Comparison of ENCODE assay signal across 8 cellular contexts in the genomic region with DNA sequence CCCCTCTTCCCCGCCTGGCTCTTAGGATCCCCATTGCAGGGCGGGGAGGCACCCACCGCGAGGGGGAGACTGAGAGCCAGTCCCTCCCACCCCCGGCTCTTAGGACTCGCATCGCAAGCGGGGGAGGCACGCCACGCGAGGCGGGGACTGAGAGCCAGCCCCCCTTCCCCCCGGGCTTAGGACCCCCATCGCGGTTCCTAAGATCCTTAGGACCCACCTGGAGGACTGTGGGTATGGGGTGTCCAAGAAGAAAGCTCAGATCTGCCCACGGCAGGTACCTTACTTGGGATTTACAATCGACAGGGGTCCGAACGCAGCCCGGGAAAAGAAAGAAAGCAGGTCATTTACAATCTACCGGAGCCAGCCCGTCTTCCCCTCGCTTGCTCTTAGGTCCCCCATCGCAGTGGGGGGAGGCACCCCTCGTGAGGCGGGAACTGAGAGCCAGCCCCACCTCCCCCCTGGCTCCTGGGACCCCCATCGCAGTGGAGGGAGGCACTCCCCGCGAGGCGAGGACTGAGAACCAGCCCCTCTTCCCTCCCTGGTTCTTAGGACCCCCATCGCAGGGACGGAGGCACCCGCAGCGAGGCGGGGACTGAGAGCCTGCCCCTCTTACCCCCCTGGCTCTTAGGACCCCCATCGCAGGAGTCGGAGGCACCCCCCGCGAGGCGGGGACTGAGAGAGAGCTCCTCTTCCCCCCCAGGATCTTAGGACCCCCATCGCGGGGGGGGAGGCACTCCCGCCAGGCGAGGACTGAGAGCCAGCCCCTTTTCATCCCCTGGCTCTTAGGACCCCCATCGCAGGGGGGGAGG. TPM values are rescaled to one million over a fixed set of nuclear protein-coding genes. Genes with fewer than 3 reads are reported as not detected.
DNase-seq lines count a peak whose midpoint lies in the region; ATAC-seq, FAIRE-seq and TF ChIP-seq lines count a peak whose summit lies in the region.

No MANE protein-coding gene starts in this region.

- peak; percentile 11 for DNase-seq in A172 (ENCODE audit: low spot score)
- DNase-seq in GM12892 (ENCODE audit: insufficient read length): peak; percentile 64
- peak; percentile 68 for DNase-seq in RWPE1 (ENCODE audit: low spot score)
- peak in 1 of 2 donors; percentile 49 for DNase-seq in activated naive CD4-positive, alpha-beta T cell treated with anti-CD3 and anti-CD28 coated beads, Interleukin-2, amount 50 U/mL, for 72 hours (ENCODE audit: low spot score in 2 of 2)
- peak; percentile 41 for DNase-seq in hepatic stellate cell (ENCODE audit: low spot score)

- no peaks in the 10 kb centered on the region for H3K36me3 Mint-ChIP-seq in activated naive CD4-positive, alpha-beta T cell treated with anti-CD3 and anti-CD28 coated beads, Interleukin-2, amount 50 U/mL, for 72 hours

- H3K36me3 ChIP-seq in skeletal muscle satellite cell (ENCODE audit: insufficient read depth, low read length): no peaks in the 10 kb centered on the region

- H3K27me3 ChIP-seq in skeletal muscle satellite cell (ENCODE audit: control insufficient read depth, insufficient read depth, low read length): peaks cover 23% of the 10 kb centered on the region

- H3K27ac Mint-ChIP-seq in activated naive CD4-positive, alpha-beta T cell treated with anti-CD3 and anti-CD28 coated beads, Interleukin-2, amount 50 U/mL, for 72 hours: no peak overlapping the region

- FAIRE-seq in GM12892 (lab: Jason Lieb, UNC): no peak

- ATAC-seq in HG03439 (IDR thresholded peaks at IDR 0.05; ENCODE audit: unreplicated experiment): peak; percentile 59
- peak; percentile 67 to 84 for ATAC-seq in activated naive CD4-positive, alpha-beta T cell treated with anti-CD3 and anti-CD28 coated beads, Interleukin-2, amount 50 U/mL, for 72 hours
- no peak for ATAC-seq in HG03460 (IDR thresholded peaks at IDR 0.05; ENCODE audit: unreplicated experiment)

- H3K9me3 ChIP-seq in skeletal muscle satellite cell (replicated peaks; ENCODE audit: low read length): no peaks in the 10 kb centered on the region

- no peaks in the 10 kb centered on the region for H3K9me3 Mint-ChIP-seq in activated naive CD4-positive, alpha-beta T cell treated with anti-CD3 and anti-CD28 coated beads, Interleukin-2, amount 50 U/mL, for 72 hours

- POLR2A ChIA-PET in RWPE1 (lab: Yijun Ruan, JAX; ENCODE audit: low non-redundant PET): no interaction called here

- H3K9ac ChIP-seq in skeletal muscle satellite cell (ENCODE audit: low read depth, low read length): peak overlapping the region; percentile 50

- peaks cover 21% of the 10 kb centered on the region for H3K4me1 ChIP-seq in skeletal muscle satellite cell (ENCODE audit: control insufficient read depth, insufficient read depth, low read length)

- peak overlapping the region; percentile 84 for H3K4me2 ChIP-seq in skeletal muscle satellite cell (ENCODE audit: low read length)

- CTCF ChIA-PET in RWPE1 (lab: Yijun Ruan, JAX): interaction anchor here (0.6 to 1.1 kb wide), 6 partner anchors 23 to 505 kb away, joined by 3 to 7 read pairs (median 5); no protein-coding TSS in a partner anchor

- H3K27ac ChIP-seq in RWPE1: no peak overlapping the region

- TF ChIP-seq POLR2A in GM12892 (IDR thresholded peaks at IDR 0.05; ENCODE audit: low read depth, low read length): no peak

- peak; percentile 84 for TF ChIP-seq CTCF in RWPE1 (conservative IDR thresholded peaks at IDR 0.05; ENCODE audit: low read depth)

- H3K4me3 ChIP-seq in skeletal muscle satellite cell (ENCODE audit: low read length): peak overlapping the region; percentile 71

RNA-seq across cellular contexts. Expression of gene DDX11, which starts 43.7 kb away (rescaled TPM):
- 20.9 and 22.3 TPM in 2 replicates for total RNA-seq in A172 (2014; rRNA removed; shearing (Covaris generic))
- polyA plus RNA-seq in GM12892 (2012; ENCODE audit: missing spikeins): 42.2 TPM
- 100 to 1,000 TPM; 163 to 232 TPM for total RNA-seq in activated naive CD4-positive, alpha-beta T cell treated with anti-CD3 and anti-CD28 coated beads, Interleukin-2, amount 50 U/mL, for 72 hours
- total RNA-seq in skeletal muscle satellite cell (2012; rRNA removed): 22.1 TPM in 2 replicates
